Comparison of ENCODE assay signal across 1 cellular context in genomic region chr5:14440598-14441401, GRCh38.
TF ChIP-seq lines count a peak whose summit lies in the region.

No MANE protein-coding gene starts in this region.

TF ChIP-seq in SK-N-SH, 30 proteins besides CTCF, POLR2A, EP300 and RAD21 (continued from another document):
- TF ChIP-seq REST (IDR thresholded peaks at IDR 0.05; ENCODE audit: low read depth, low read length): peak; percentile 70; the same call in 1 of the 2 replicates
- TF ChIP-seq JUND (IDR thresholded peaks at IDR 0.05): peak; percentile 82
- TF ChIP-seq TEAD4 (IDR thresholded peaks at IDR 0.05; ENCODE audit: borderline replicate concordance, insufficient read depth): peak; percentile 83
- peak; percentile 79; the same call in 1 of the 2 replicates for TF ChIP-seq NFIC (IDR thresholded peaks at IDR 0.05; ENCODE audit: borderline replicate concordance)
- TF ChIP-seq CHD2 (IDR thresholded peaks at IDR 0.05; ENCODE audit: low read length, partially characterized antibody): no peak
- TF ChIP-seq TAF1 (IDR thresholded peaks at IDR 0.05; ENCODE audit: borderline replicate concordance, low read depth, low read length): peak; percentile 53
- no peak for TF ChIP-seq USF1 (IDR thresholded peaks at IDR 0.05; ENCODE audit: borderline replicate concordance, low read depth)
- TF ChIP-seq USF2 (IDR thresholded peaks at IDR 0.05; ENCODE audit: borderline replicate concordance, low read depth, low read length): no peak
- TF ChIP-seq NRF1 (IDR thresholded peaks at IDR 0.05; ENCODE audit: low read depth, low read length): peak; percentile 51; the same call in 1 of the 2 replicates
- TF ChIP-seq, protein P1, sequence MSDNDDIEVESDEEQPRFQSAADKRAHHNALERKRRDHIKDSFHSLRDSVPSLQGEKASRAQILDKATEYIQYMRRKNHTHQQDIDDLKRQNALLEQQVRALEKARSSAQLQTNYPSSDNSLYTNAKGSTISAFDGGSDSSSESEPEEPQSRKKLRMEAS (IDR thresholded peaks at IDR 0.05; ENCODE audit: low read depth): peak; percentile 91
- TF ChIP-seq, protein P2, sequence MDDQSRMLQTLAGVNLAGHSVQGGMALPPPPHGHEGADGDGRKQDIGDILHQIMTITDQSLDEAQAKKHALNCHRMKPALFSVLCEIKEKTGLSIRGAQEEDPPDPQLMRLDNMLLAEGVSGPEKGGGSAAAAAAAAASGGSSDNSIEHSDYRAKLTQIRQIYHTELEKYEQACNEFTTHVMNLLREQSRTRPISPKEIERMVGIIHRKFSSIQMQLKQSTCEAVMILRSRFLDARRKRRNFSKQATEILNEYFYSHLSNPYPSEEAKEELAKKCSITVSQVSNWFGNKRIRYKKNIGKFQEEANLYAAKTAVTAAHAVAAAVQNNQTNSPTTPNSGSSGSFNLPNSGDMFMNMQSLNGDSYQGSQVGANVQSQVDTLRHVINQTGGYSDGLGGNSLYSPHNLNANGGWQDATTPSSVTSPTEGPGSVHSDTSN (IDR thresholded peaks at IDR 0.05): peak; percentile 93
- TF ChIP-seq ELF1 (IDR thresholded peaks at IDR 0.05): 0 out of 2 replicates have a peak, but pooled peaks have one; percentile 22
- 0 out of 2 replicates have a peak, but pooled peaks have one; percentile 46 for TF ChIP-seq FOXJ3 (CRISPR knock-in tag; IDR thresholded peaks at IDR 0.05)
TF ChIP-seq in SK-N-SH: peak in this region for 23.
